1 cellular context compared by ENCODE assay signal in the genomic region with DNA sequence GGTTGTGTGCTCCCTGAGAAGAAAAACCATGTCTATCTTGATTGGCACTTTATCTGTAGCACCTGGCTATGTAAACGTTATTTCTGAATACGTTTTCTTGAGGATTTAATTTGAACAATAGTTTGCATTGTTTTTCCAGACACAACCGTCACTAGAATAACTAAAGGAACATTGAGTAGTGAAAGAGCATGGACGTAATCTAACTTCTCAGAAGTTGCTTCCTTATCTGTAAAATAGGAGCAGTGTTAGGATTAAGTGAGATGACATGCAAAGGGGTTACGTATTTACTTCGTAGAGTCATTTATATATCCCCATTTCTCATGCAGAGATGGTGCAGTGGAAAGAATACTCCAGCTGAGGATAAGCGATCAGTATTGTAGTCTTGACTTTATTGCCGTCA.
TF ChIP-seq lines count a peak whose summit lies in the region.

No MANE protein-coding gene starts in this region.

TF ChIP-seq in WTC11, 78 proteins besides CTCF, POLR2A, EP300 and RAD21 (continued from another document):
- TF ChIP-seq, protein P1, sequence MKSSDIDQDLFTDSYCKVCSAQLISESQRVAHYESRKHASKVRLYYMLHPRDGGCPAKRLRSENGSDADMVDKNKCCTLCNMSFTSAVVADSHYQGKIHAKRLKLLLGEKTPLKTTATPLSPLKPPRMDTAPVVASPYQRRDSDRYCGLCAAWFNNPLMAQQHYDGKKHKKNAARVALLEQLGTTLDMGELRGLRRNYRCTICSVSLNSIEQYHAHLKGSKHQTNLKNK (CRISPR knock-in tag; IDR thresholded peaks at IDR 0.05): no peak
- no peak for TF ChIP-seq NFE2L1 (CRISPR knock-in tag; IDR thresholded peaks at IDR 0.05)
- no peak for TF ChIP-seq JAZF1 (CRISPR knock-in tag; IDR thresholded peaks at IDR 0.05)
- TF ChIP-seq ZNF396 (CRISPR knock-in tag; IDR thresholded peaks at IDR 0.05; ENCODE audit: borderline replicate concordance): no peak
- no peak for TF ChIP-seq MYBL2 (CRISPR knock-in tag; IDR thresholded peaks at IDR 0.05)
- TF ChIP-seq, protein P2, sequence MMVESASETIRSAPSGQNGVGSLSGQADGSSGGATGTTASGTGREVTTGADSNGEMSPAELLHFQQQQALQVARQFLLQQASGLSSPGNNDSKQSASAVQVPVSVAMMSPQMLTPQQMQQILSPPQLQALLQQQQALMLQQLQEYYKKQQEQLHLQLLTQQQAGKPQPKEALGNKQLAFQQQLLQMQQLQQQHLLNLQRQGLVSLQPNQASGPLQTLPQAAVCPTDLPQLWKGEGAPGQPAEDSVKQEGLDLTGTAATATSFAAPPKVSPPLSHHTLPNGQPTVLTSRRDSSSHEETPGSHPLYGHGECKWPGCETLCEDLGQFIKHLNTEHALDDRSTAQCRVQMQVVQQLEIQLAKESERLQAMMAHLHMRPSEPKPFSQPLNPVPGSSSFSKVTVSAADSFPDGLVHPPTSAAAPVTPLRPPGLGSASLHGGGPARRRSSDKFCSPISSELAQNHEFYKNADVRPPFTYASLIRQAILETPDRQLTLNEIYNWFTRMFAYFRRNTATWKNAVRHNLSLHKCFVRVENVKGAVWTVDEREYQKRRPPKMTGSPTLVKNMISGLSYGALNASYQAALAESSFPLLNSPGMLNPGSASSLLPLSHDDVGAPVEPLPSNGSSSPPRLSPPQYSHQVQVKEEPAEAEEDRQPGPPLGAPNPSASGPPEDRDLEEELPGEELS (CRISPR knock-in tag; IDR thresholded peaks at IDR 0.05): no peak
- no peak for TF ChIP-seq FOXJ3 (CRISPR knock-in tag; IDR thresholded peaks at IDR 0.05; ENCODE audit: borderline replicate concordance)
- TF ChIP-seq, protein P3, sequence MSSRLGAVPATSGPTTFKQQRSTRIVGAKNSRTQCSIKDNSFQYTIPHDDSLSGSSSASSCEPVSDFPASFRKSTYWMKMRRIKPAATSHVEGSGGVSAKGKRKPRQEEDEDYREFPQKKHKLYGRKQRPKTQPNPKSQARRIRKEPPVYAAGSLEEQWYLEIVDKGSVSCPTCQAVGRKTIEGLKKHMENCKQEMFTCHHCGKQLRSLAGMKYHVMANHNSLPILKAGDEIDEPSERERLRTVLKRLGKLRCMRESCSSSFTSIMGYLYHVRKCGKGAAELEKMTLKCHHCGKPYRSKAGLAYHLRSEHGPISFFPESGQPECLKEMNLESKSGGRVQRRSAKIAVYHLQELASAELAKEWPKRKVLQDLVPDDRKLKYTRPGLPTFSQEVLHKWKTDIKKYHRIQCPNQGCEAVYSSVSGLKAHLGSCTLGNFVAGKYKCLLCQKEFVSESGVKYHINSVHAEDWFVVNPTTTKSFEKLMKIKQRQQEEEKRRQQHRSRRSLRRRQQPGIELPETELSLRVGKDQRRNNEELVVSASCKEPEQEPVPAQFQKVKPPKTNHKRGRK (CRISPR knock-in tag; IDR thresholded peaks at IDR 0.05; ENCODE audit: borderline replicate concordance): no peak
